Comparison of ENCODE assay signal across 1 cellular context in genomic region chr1:239386453-239387303, GRCh38.
TF ChIP-seq lines count a peak whose summit lies in the region.

Gene CHRM3 (plus strand): TSS chr1:239386568. CDS start chr1:239907452, 520,884 bp downstream.

TF ChIP-seq in HEK293, 187 proteins besides CTCF, POLR2A, EP300 and RAD21 (continued from another document):
- TF ChIP-seq ZNF513 (tag by site-specific recombination; IDR thresholded peaks at IDR 0.05): peak; percentile 65; the same call in 1 of the 2 replicates
- no peak for TF ChIP-seq ZNF341 (tag by site-specific recombination; IDR thresholded peaks at IDR 0.05; ENCODE audit: low read depth)
- TF ChIP-seq ZNF639 (tag by site-specific recombination; IDR thresholded peaks at IDR 0.05): no peak
- peak; percentile 27; the same call in 1 of the 2 replicates for TF ChIP-seq ZBTB10 (tag by site-specific recombination; IDR thresholded peaks at IDR 0.05)
- TF ChIP-seq ZBTB8A (tag by site-specific recombination; IDR thresholded peaks at IDR 0.05): peak; percentile 34; the same call in 1 of the 2 replicates
- TF ChIP-seq ZNF23 (tag by site-specific recombination; IDR thresholded peaks at IDR 0.05; ENCODE audit: borderline replicate concordance): no peak
- no peak for TF ChIP-seq ZNF629 (tag by site-specific recombination; IDR thresholded peaks at IDR 0.05)
- no peak for TF ChIP-seq SALL2 (tag by site-specific recombination; IDR thresholded peaks at IDR 0.05; ENCODE audit: borderline replicate concordance)
- 0 out of 2 replicates have a peak, but pooled peaks have one; percentile 0 for TF ChIP-seq ZSCAN4 (tag by site-specific recombination; IDR thresholded peaks at IDR 0.05)
- no peak for TF ChIP-seq ZNF747 (tag by site-specific recombination; IDR thresholded peaks at IDR 0.05)
- no peak for TF ChIP-seq ZNF155 (tag by site-specific recombination; IDR thresholded peaks at IDR 0.05)
- no peak for TF ChIP-seq ZNF2 (tag by site-specific recombination; IDR thresholded peaks at IDR 0.05)
- TF ChIP-seq ZBTB26 (tag by site-specific recombination; optimal IDR thresholded peaks at IDR 0.05): peak; percentile 70
- peak; percentile 66; the same call in 1 of the 2 replicates for TF ChIP-seq ZNF610 (tag by site-specific recombination; IDR thresholded peaks at IDR 0.05; ENCODE audit: borderline replicate concordance)
- no peak for TF ChIP-seq ZNF521 (tag by site-specific recombination; IDR thresholded peaks at IDR 0.05)
- TF ChIP-seq PRDM1 (tag by site-specific recombination; IDR thresholded peaks at IDR 0.05): 0 out of 2 replicates have a peak, but pooled peaks have one; percentile 46
- TF ChIP-seq KLF8 (tag by site-specific recombination; IDR thresholded peaks at IDR 0.05): no peak
- no peak for TF ChIP-seq MZF1 (tag by site-specific recombination; IDR thresholded peaks at IDR 0.05; ENCODE audit: borderline replicate concordance)
- no peak for TF ChIP-seq ZNF132 (tag by site-specific recombination; IDR thresholded peaks at IDR 0.05; ENCODE audit: borderline replicate concordance)
